Comparison of ENCODE assay signal across 8 cellular contexts in the genomic region with DNA sequence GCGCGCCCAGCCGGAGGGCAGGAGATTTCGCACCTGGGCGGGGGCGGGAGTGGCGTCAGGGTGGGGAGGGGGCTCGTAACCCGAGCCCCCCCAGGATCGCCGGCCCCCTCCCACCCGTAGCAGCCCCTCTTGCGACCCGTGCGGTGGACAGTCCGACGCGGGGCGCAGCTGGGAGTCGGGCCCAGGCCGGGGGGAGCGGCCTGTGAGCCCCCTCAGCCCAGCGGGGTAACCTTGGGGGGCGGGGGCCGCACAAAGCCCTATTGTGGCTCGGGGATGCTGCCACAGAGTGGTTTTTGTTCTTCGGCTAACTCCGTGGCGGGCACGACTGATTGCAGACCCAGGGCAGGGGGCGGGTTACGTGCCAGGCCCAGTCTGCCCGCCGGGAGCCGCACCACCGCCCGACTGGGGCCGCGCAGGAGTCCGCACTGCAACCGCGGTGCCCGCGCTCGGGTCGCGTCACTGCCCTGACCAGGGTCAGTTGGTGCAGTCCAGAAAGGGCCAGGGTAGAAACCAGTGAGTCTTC. TPM values are rescaled to one million over a fixed set of nuclear protein-coding genes. Genes with fewer than 3 reads are reported as not detected.
DNase-seq lines count a peak whose midpoint lies in the region; ATAC-seq, FAIRE-seq and TF ChIP-seq lines count a peak whose summit lies in the region.

No MANE protein-coding gene starts in this region.

- CTCF ChIA-PET in RWPE1 (lab: Yijun Ruan, JAX): interaction anchor here (0.6 to 2.7 kb wide), 9 partner anchors 10 to 209 kb away, joined by 3 to 10 read pairs (median 5); no protein-coding TSS in a partner anchor
- CTCF ChIA-PET in HepG2 (lab: Yijun Ruan, JAX; ENCODE audit: low intra/inter-chr PET ratio, low total read pairs): interaction anchor here (0.9 to 1.6 kb wide), 4 partner anchors 19 to 182 kb away, joined by 3 to 14 read pairs (median 4); no protein-coding TSS in a partner anchor

- no peaks in the 10 kb centered on the region for H3K27me3 Mint-ChIP-seq in central memory CD8-positive, alpha-beta T cell

- H3K9me3 Mint-ChIP-seq in central memory CD8-positive, alpha-beta T cell: no peaks in the 10 kb centered on the region

- peaks cover 1% of the 10 kb centered on the region for H3K79me2 ChIP-seq in HepG2 (ENCODE audit: insufficient read depth, low read length)

- H3K4me3 Mint-ChIP-seq in central memory CD8-positive, alpha-beta T cell: peak overlapping the region; percentile 93

- no peak for ATAC-seq in central memory CD8-positive, alpha-beta T cell (replicated peaks; ENCODE audit: extremely low read depth, poor library complexity, severe bottlenecking)
- ATAC-seq in HepG2 (no peak; the same call in 1 of the 3 replicates), GM18909 (IDR thresholded peaks at IDR 0.05; ENCODE audit: poor library complexity, unreplicated experiment) (no peak), GM19455 (IDR thresholded peaks at IDR 0.05; ENCODE audit: unreplicated experiment) (no peak)

- peaks cover 48% of the 10 kb centered on the region for H3K4me1 ChIP-seq in HepG2 (ENCODE audit: insufficient read depth, low read length)

- no peaks in the 10 kb centered on the region for H4K20me1 ChIP-seq in HepG2 (ENCODE audit: insufficient read depth, low read length)

- H3K27ac ChIP-seq in RWPE1 (peak overlapping the region; percentile 91), HepG2 (ENCODE audit: extremely low read length, insufficient read depth, low read length) (peak overlapping the region; percentile 74)

- no peak for TF ChIP-seq CTCF in RWPE1 (conservative IDR thresholded peaks at IDR 0.05; ENCODE audit: low read depth)
- TF ChIP-seq CTCF in HepG2 (CRISPR knock-in tag; IDR thresholded peaks at IDR 0.05): no peak

- H2AFZ ChIP-seq in HepG2 (ENCODE audit: low read length): no peak overlapping the region

- H3K36me3 Mint-ChIP-seq in central memory CD8-positive, alpha-beta T cell (ENCODE audit: insufficient read depth): peaks cover 13% of the 10 kb centered on the region

- TF ChIP-seq EP300 in HepG2 (IDR thresholded peaks at IDR 0.05; ENCODE audit: low read depth in 2 of 2, low read length in 2 of 2) (no peak), HepG2 (CRISPR knock-in tag; IDR thresholded peaks at IDR 0.05; ENCODE audit: borderline replicate concordance) (no peak)

- TF ChIP-seq POLR2A in HepG2 (IDR thresholded peaks at IDR 0.05; ENCODE audit: insufficient read depth in 1 of 2, low read depth in 2 of 2, low read length in 2 of 2): no peak

- H3K4me3 ChIP-seq in HepG2 (replicated peaks in 1 of 3; ENCODE audit: insufficient read depth in 1 of 3, low read depth in 2 of 3, low read length in 3 of 3): peak overlapping the region; percentile 57 to 65 (median 62); a peak in 5 of 6 replicates

- peaks cover 0 to 11% of the 10 kb centered on the region in 2 experiments; a peak in 4 of 5 replicates for H3K27me3 ChIP-seq in HepG2 (ENCODE audit: control insufficient read depth in 1 of 2, insufficient read depth in 2 of 2, low read length in 2 of 2)

- no peaks in the 10 kb centered on the region for H3K36me3 ChIP-seq in HepG2 (replicated peaks in 1 of 2; ENCODE audit: control insufficient read depth in 1 of 2, insufficient read depth in 2 of 2, low read length in 2 of 2)

- no peaks in the 10 kb centered on the region for H3K9me3 ChIP-seq in HepG2 (ENCODE audit: low read length)

- DNase-seq in ELR (ENCODE audit: low read depth) (peak; percentile 37), RWPE1 (ENCODE audit: low spot score) (peak; percentile 20), HepG2 (ENCODE audit: low spot score) (peak; percentile 35), NCI-H2029 (lab: John Stamatoyannopoulos, UW) (no peak)
- DNase-seq in central memory CD8-positive, alpha-beta T cell (ENCODE audit: low spot score in 2 of 2): no peak
- peak; percentile 20 for DNase-seq in stimulated activated CD4-positive, alpha-beta T cell treated with anti-CD3 and anti-CD28 coated beads, Interleukin-4, amount 100 ng/mL, for 24 hours

- no peak for FAIRE-seq in HepG2 (lab: Jason Lieb, UNC)

- in situ Hi-C loops in HepG2 (cut with HindIII; ENCODE audit: extremely low pct_ligation_motif_present, low pct_unique_long_range_greater_than_20kb): loop anchor here (5.0 kb wide), 1 partner anchor 177 kb away; a partner anchor contains a TSS

- peaks cover 32% of the 10 kb centered on the region for H3K4me1 Mint-ChIP-seq in central memory CD8-positive, alpha-beta T cell

- BruUV-seq in HepG2 (replicated peaks; lab: Mats Ljungman, UMichigan): no TSS peak

- TF ChIP-seq RAD21 in HepG2 (CRISPR knock-in tag; IDR thresholded peaks at IDR 0.05): no peak

- WGBS in HepG2 (ENCODE audit: low lambda C conversion rate): 0% methylated on average over 7 of the region's 47 CpGs

- H3K4me2 ChIP-seq in HepG2 (ENCODE audit: low read depth, low read length): peak overlapping the region; percentile 89

- no peak overlapping the region for H3K27ac Mint-ChIP-seq in central memory CD8-positive, alpha-beta T cell (ENCODE audit: low read depth)

- POLR2A ChIA-PET in RWPE1 (lab: Yijun Ruan, JAX; ENCODE audit: low non-redundant PET) (interaction anchor here (0.6 kb wide), 1 partner anchor 177 kb away, joined by 3 read pairs; no protein-coding TSS in a partner anchor), HepG2 (lab: Yijun Ruan, JAX) (interaction anchor here (0.6 to 3.2 kb wide), 11 partner anchors 19 to 247 kb away, joined by 3 to 23 read pairs (median 6); a partner anchor contains a TSS)

- intact Hi-C loops in HepG2 (cut with micrococcal nuclease; ENCODE audit: unreplicated experiment): no loop called here

- H3K9ac ChIP-seq in HepG2 (ENCODE audit: insufficient read depth, low read depth, low read length): peak overlapping the region; percentile 74

RNA-seq across cellular contexts. Expression of a gene that starts 4.2 kb away (rescaled TPM):
- 47.6 and 49.9 TPM in 2 replicates for total RNA-seq in HepG2 (2016; rRNA removed; fragmentation: Illumina TruSeq; extraction: Trizol)
- 6.3 and 7.4 TPM in 2 replicates for total RNA-seq in HepG2 (2016; cell fraction: cytosol; rRNA removed; fragmentation: Illumina TruSeq; extraction: Trizol; ENCODE audit: low read depth)
- 49.9 and 52.5 TPM in 2 replicates for total RNA-seq in HepG2 (2016; cell fraction: insoluble cytoplasmic fraction; rRNA removed; fragmentation: Illumina TruSeq; extraction: Trizol)
- total RNA-seq in HepG2 (2016; cell fraction: membrane; rRNA removed; fragmentation: Illumina TruSeq; extraction: Trizol): 10.6 and 11.1 TPM in 2 replicates
- total RNA-seq in HepG2 (2016; cell fraction: nucleus; rRNA removed; fragmentation: Illumina TruSeq; extraction: Trizol): 41.2 and 46.6 TPM in 2 replicates
- polyA plus RNA-seq in HepG2 (2011; rRNA removed): 52.0 and 54.0 TPM in 2 replicates
- polyA plus RNA-seq in HepG2 (2011; cell fraction: cytosol; rRNA removed): 37.5 and 46.8 TPM in 2 replicates
- 182 and 197 TPM in 2 replicates for polyA plus RNA-seq in HepG2 (2011; cell fraction: nucleus; rRNA removed)
- polyA plus RNA-seq in HepG2 (2012): 40.1 and 43.3 TPM in 2 replicates
- 6.0 and 6.9 TPM in 2 replicates for polyA plus RNA-seq in HepG2 (2016; cell fraction: cytosol; fragmentation: Illumina TruSeq; extraction: Trizol; ENCODE audit: low read depth)
- polyA plus RNA-seq in HepG2 (2016; cell fraction: insoluble cytoplasmic fraction; fragmentation: Illumina TruSeq; extraction: Trizol; ENCODE audit: low read depth): 54.2 and 64.7 TPM in 2 replicates
- 9.0 and 9.4 TPM in 2 replicates for polyA plus RNA-seq in HepG2 (2016; cell fraction: membrane; fragmentation: Illumina TruSeq; extraction: Trizol; ENCODE audit: low read depth)
- polyA plus RNA-seq in HepG2 (2016; cell fraction: nucleus; fragmentation: Illumina TruSeq; extraction: Trizol; ENCODE audit: insufficient read depth, low read depth): 70.0 and 70.8 TPM in 2 replicates
- 115 and 225 TPM in 2 replicates for polyA minus RNA-seq in HepG2 (2011; rRNA and poly(A)+ RNA removed; ENCODE audit: low replicate concordance)
- polyA minus RNA-seq in HepG2 (2011; cell fraction: cytosol; rRNA and poly(A)+ RNA removed): 21.9 and 28.0 TPM in 2 replicates
- 39.3 and 48.9 TPM in 2 replicates for polyA minus RNA-seq in HepG2 (2011; cell fraction: nucleus; rRNA and poly(A)+ RNA removed)

RNA-seq across cellular contexts. Expression of a gene that starts 10.6 kb away (rescaled TPM):
- total RNA-seq in HepG2 (2016; rRNA removed; fragmentation: Illumina TruSeq; extraction: Trizol): not detected in 2 replicates
- total RNA-seq in HepG2 (2016; cell fraction: cytosol; rRNA removed; fragmentation: Illumina TruSeq; extraction: Trizol; ENCODE audit: low read depth): not detected in 2 replicates
- not detected in 2 replicates for total RNA-seq in HepG2 (2016; cell fraction: insoluble cytoplasmic fraction; rRNA removed; fragmentation: Illumina TruSeq; extraction: Trizol)
- total RNA-seq in HepG2 (2016; cell fraction: membrane; rRNA removed; fragmentation: Illumina TruSeq; extraction: Trizol): not detected in 2 replicates
- not detected in 2 replicates for total RNA-seq in HepG2 (2016; cell fraction: nucleus; rRNA removed; fragmentation: Illumina TruSeq; extraction: Trizol)
- polyA plus RNA-seq in HepG2 (2011; rRNA removed): not detected in 2 replicates
- not detected in 2 replicates for polyA plus RNA-seq in HepG2 (2011; cell fraction: cytosol; rRNA removed)
- not detected in 2 replicates for polyA plus RNA-seq in HepG2 (2011; cell fraction: nucleus; rRNA removed)
- polyA plus RNA-seq in HepG2 (2012): not detected in 2 replicates
- polyA plus RNA-seq in HepG2 (2016; cell fraction: cytosol; fragmentation: Illumina TruSeq; extraction: Trizol; ENCODE audit: low read depth): not detected in 2 replicates
- polyA plus RNA-seq in HepG2 (2016; cell fraction: insoluble cytoplasmic fraction; fragmentation: Illumina TruSeq; extraction: Trizol; ENCODE audit: low read depth): not detected in 2 replicates
- polyA plus RNA-seq in HepG2 (2016; cell fraction: membrane; fragmentation: Illumina TruSeq; extraction: Trizol; ENCODE audit: low read depth): not detected in 2 replicates
- polyA plus RNA-seq in HepG2 (2016; cell fraction: nucleus; fragmentation: Illumina TruSeq; extraction: Trizol; ENCODE audit: insufficient read depth, low read depth): not detected in 2 replicates
- polyA minus RNA-seq in HepG2 (2011; rRNA and poly(A)+ RNA removed; ENCODE audit: low replicate concordance): not detected in 2 replicates
- not detected in 2 replicates for polyA minus RNA-seq in HepG2 (2011; cell fraction: cytosol; rRNA and poly(A)+ RNA removed)
- not detected in 2 replicates for polyA minus RNA-seq in HepG2 (2011; cell fraction: nucleus; rRNA and poly(A)+ RNA removed)

RNA-seq across cellular contexts. Expression of a gene that starts 26.1 kb away (rescaled TPM):
- total RNA-seq in HepG2 (2016; rRNA removed; fragmentation: Illumina TruSeq; extraction: Trizol): 58.0 and 62.6 TPM in 2 replicates
- 35.2 and 36.5 TPM in 2 replicates for total RNA-seq in HepG2 (2016; cell fraction: cytosol; rRNA removed; fragmentation: Illumina TruSeq; extraction: Trizol; ENCODE audit: low read depth)
- total RNA-seq in HepG2 (2016; cell fraction: insoluble cytoplasmic fraction; rRNA removed; fragmentation: Illumina TruSeq; extraction: Trizol): 58.1 and 59.2 TPM in 2 replicates
- total RNA-seq in HepG2 (2016; cell fraction: membrane; rRNA removed; fragmentation: Illumina TruSeq; extraction: Trizol): 45.1 and 51.7 TPM in 2 replicates
- total RNA-seq in HepG2 (2016; cell fraction: nucleus; rRNA removed; fragmentation: Illumina TruSeq; extraction: Trizol): 28.7 and 35.7 TPM in 2 replicates
- 38.6 and 40.7 TPM in 2 replicates for polyA plus RNA-seq in HepG2 (2011; rRNA removed)
- 42.9 and 57.6 TPM in 2 replicates for polyA plus RNA-seq in HepG2 (2011; cell fraction: cytosol; rRNA removed)
- 32.2 and 36.0 TPM in 2 replicates for polyA plus RNA-seq in HepG2 (2011; cell fraction: nucleus; rRNA removed)
- polyA plus RNA-seq in HepG2 (2012): 21.3 and 34.6 TPM in 2 replicates
- polyA plus RNA-seq in HepG2 (2016; cell fraction: cytosol; fragmentation: Illumina TruSeq; extraction: Trizol; ENCODE audit: low read depth): 38.0 and 47.5 TPM in 2 replicates
- 49.2 and 59.1 TPM in 2 replicates for polyA plus RNA-seq in HepG2 (2016; cell fraction: insoluble cytoplasmic fraction; fragmentation: Illumina TruSeq; extraction: Trizol; ENCODE audit: low read depth)
- 39.2 and 41.9 TPM in 2 replicates for polyA plus RNA-seq in HepG2 (2016; cell fraction: membrane; fragmentation: Illumina TruSeq; extraction: Trizol; ENCODE audit: low read depth)
- polyA plus RNA-seq in HepG2 (2016; cell fraction: nucleus; fragmentation: Illumina TruSeq; extraction: Trizol; ENCODE audit: insufficient read depth, low read depth): 54.0 and 73.0 TPM in 2 replicates
- polyA minus RNA-seq in HepG2 (2011; rRNA and poly(A)+ RNA removed; ENCODE audit: low replicate concordance): 43.6 and 97.4 TPM in 2 replicates
- 15.0 and 19.7 TPM in 2 replicates for polyA minus RNA-seq in HepG2 (2011; cell fraction: cytosol; rRNA and poly(A)+ RNA removed)
- polyA minus RNA-seq in HepG2 (2011; cell fraction: nucleus; rRNA and poly(A)+ RNA removed): 8.8 and 14.4 TPM in 2 replicates

RNA-seq across cellular contexts. Expression of a gene that starts 30.3 kb away (rescaled TPM):
- 462 and 578 TPM in 2 replicates for total RNA-seq in HepG2 (2016; rRNA removed; fragmentation: Illumina TruSeq; extraction: Trizol)
- 461 and 472 TPM in 2 replicates for total RNA-seq in HepG2 (2016; cell fraction: cytosol; rRNA removed; fragmentation: Illumina TruSeq; extraction: Trizol; ENCODE audit: low read depth)
- total RNA-seq in HepG2 (2016; cell fraction: insoluble cytoplasmic fraction; rRNA removed; fragmentation: Illumina TruSeq; extraction: Trizol): 478 and 604 TPM in 2 replicates
- total RNA-seq in HepG2 (2016; cell fraction: membrane; rRNA removed; fragmentation: Illumina TruSeq; extraction: Trizol): 502 and 534 TPM in 2 replicates
- total RNA-seq in HepG2 (2016; cell fraction: nucleus; rRNA removed; fragmentation: Illumina TruSeq; extraction: Trizol): 239 and 246 TPM in 2 replicates
- polyA plus RNA-seq in HepG2 (2011; rRNA removed): 440 and 449 TPM in 2 replicates
- polyA plus RNA-seq in HepG2 (2011; cell fraction: cytosol; rRNA removed): 513 and 623 TPM in 2 replicates
- 505 and 601 TPM in 2 replicates for polyA plus RNA-seq in HepG2 (2011; cell fraction: nucleus; rRNA removed)
- polyA plus RNA-seq in HepG2 (2012): 398 and 423 TPM in 2 replicates
- polyA plus RNA-seq in HepG2 (2016; cell fraction: cytosol; fragmentation: Illumina TruSeq; extraction: Trizol; ENCODE audit: low read depth): 472 and 500 TPM in 2 replicates
- polyA plus RNA-seq in HepG2 (2016; cell fraction: insoluble cytoplasmic fraction; fragmentation: Illumina TruSeq; extraction: Trizol; ENCODE audit: low read depth): 484 and 533 TPM in 2 replicates
- 441 and 460 TPM in 2 replicates for polyA plus RNA-seq in HepG2 (2016; cell fraction: membrane; fragmentation: Illumina TruSeq; extraction: Trizol; ENCODE audit: low read depth)
- 433 and 469 TPM in 2 replicates for polyA plus RNA-seq in HepG2 (2016; cell fraction: nucleus; fragmentation: Illumina TruSeq; extraction: Trizol; ENCODE audit: insufficient read depth, low read depth)
- 90.5 and 285 TPM in 2 replicates for polyA minus RNA-seq in HepG2 (2011; rRNA and poly(A)+ RNA removed; ENCODE audit: low replicate concordance)
- polyA minus RNA-seq in HepG2 (2011; cell fraction: cytosol; rRNA and poly(A)+ RNA removed): 52.1 and 57.1 TPM in 2 replicates
- 96.6 and 129 TPM in 2 replicates for polyA minus RNA-seq in HepG2 (2011; cell fraction: nucleus; rRNA and poly(A)+ RNA removed)

RNA-seq across cellular contexts. Expression of a gene that starts 54.4 kb away (rescaled TPM):
- total RNA-seq in HepG2 (2016; rRNA removed; fragmentation: Illumina TruSeq; extraction: Trizol): 27.5 and 46.7 TPM in 2 replicates
- total RNA-seq in HepG2 (2016; cell fraction: cytosol; rRNA removed; fragmentation: Illumina TruSeq; extraction: Trizol; ENCODE audit: low read depth): 3.0 and 3.4 TPM in 2 replicates
- total RNA-seq in HepG2 (2016; cell fraction: insoluble cytoplasmic fraction; rRNA removed; fragmentation: Illumina TruSeq; extraction: Trizol): 29.7 and 40.6 TPM in 2 replicates
- 13.8 and 14.7 TPM in 2 replicates for total RNA-seq in HepG2 (2016; cell fraction: membrane; rRNA removed; fragmentation: Illumina TruSeq; extraction: Trizol)
- total RNA-seq in HepG2 (2016; cell fraction: nucleus; rRNA removed; fragmentation: Illumina TruSeq; extraction: Trizol): 23.5 and 24.3 TPM in 2 replicates
- polyA plus RNA-seq in HepG2 (2011; rRNA removed): 26.5 and 27.3 TPM in 2 replicates
- 18.2 TPM in 2 replicates for polyA plus RNA-seq in HepG2 (2011; cell fraction: cytosol; rRNA removed)
- polyA plus RNA-seq in HepG2 (2011; cell fraction: nucleus; rRNA removed): 30.1 and 31.9 TPM in 2 replicates
- 14.7 and 15.8 TPM in 2 replicates for polyA plus RNA-seq in HepG2 (2012)
- polyA plus RNA-seq in HepG2 (2016; cell fraction: cytosol; fragmentation: Illumina TruSeq; extraction: Trizol; ENCODE audit: low read depth): 0.63 and 0.79 TPM in 2 replicates
- 22.5 and 22.9 TPM in 2 replicates for polyA plus RNA-seq in HepG2 (2016; cell fraction: insoluble cytoplasmic fraction; fragmentation: Illumina TruSeq; extraction: Trizol; ENCODE audit: low read depth)
- polyA plus RNA-seq in HepG2 (2016; cell fraction: membrane; fragmentation: Illumina TruSeq; extraction: Trizol; ENCODE audit: low read depth): 2.7 and 3.3 TPM in 2 replicates
- 25.6 and 29.7 TPM in 2 replicates for polyA plus RNA-seq in HepG2 (2016; cell fraction: nucleus; fragmentation: Illumina TruSeq; extraction: Trizol; ENCODE audit: insufficient read depth, low read depth)
- 128 and 335 TPM in 2 replicates for polyA minus RNA-seq in HepG2 (2011; rRNA and poly(A)+ RNA removed; ENCODE audit: low replicate concordance)
- polyA minus RNA-seq in HepG2 (2011; cell fraction: cytosol; rRNA and poly(A)+ RNA removed): 38.1 and 39.5 TPM in 2 replicates
- 31.4 and 32.7 TPM in 2 replicates for polyA minus RNA-seq in HepG2 (2011; cell fraction: nucleus; rRNA and poly(A)+ RNA removed)

Comparison
In these comparisons a context has a peak if more than half of its experiments do, and no peak if none do; other contexts are left out.
1. DNase-seq: peak in ELR (single experiment), RWPE1 (single experiment), HepG2 (single experiment) and stimulated activated CD4-positive, alpha-beta T cell treated with anti-CD3 and anti-CD28 coated beads, Interleukin-4, amount 100 ng/mL, for 24 hours (single experiment); none in central memory CD8-positive, alpha-beta T cell (0 of 2) and NCI-H2029 (single experiment).